Comparison of ENCODE assay signal across 1 cellular context in the genomic region with DNA sequence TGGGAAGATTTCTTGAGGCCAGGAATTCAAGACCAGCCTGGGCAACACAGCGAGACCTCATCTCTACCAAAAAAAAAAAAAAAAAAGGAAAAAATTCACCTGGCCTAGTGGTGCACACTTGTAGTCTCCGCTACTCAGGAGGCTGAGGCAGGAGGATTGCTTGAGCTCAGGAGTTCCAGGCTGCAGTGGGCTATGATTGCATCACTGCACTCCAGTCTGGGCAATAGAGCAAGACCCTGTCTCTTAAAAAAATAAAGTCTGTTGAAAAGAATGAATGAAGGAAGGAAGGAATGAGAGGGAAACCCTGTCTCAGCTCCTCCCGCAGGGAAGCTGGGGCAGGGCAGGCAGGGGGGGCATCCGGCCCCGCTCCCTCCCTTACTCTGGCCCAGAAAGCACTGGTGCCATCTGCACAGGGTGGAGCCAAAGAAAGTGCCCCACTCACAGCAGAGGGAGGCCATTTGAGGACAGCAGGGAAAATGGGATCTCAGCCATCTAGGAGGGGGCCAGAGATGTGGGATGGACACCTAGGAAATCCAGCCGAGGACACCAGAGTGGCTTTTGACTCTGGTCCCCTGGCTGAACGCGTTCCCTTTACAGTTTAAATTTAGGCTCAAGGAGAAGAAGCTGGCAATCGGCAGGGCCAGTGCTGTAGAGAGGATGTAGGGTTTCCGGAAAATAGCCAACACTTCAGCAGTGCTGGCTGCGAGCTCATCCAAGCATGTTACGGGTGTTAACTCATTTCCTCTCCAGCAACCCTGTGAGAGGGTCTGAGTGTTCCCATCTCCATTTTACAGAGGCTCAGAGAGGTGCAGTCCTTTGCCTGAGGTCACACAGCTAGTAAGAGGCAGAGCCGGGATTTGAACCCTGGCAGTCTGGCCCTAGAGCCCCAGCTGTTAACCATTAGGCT.
TF ChIP-seq lines count a peak whose summit lies in the region.

No MANE protein-coding gene starts in this region.

TF ChIP-seq in K562, 482 proteins besides CTCF, POLR2A, EP300 and RAD21:
- TF ChIP-seq, protein P1, sequence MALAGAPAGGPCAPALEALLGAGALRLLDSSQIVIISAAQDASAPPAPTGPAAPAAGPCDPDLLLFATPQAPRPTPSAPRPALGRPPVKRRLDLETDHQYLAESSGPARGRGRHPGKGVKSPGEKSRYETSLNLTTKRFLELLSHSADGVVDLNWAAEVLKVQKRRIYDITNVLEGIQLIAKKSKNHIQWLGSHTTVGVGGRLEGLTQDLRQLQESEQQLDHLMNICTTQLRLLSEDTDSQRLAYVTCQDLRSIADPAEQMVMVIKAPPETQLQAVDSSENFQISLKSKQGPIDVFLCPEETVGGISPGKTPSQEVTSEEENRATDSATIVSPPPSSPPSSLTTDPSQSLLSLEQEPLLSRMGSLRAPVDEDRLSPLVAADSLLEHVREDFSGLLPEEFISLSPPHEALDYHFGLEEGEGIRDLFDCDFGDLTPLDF (CRISPR knock-in tag; IDR thresholded peaks at IDR 0.05), result no peak
- TF ChIP-seq, protein P2, sequence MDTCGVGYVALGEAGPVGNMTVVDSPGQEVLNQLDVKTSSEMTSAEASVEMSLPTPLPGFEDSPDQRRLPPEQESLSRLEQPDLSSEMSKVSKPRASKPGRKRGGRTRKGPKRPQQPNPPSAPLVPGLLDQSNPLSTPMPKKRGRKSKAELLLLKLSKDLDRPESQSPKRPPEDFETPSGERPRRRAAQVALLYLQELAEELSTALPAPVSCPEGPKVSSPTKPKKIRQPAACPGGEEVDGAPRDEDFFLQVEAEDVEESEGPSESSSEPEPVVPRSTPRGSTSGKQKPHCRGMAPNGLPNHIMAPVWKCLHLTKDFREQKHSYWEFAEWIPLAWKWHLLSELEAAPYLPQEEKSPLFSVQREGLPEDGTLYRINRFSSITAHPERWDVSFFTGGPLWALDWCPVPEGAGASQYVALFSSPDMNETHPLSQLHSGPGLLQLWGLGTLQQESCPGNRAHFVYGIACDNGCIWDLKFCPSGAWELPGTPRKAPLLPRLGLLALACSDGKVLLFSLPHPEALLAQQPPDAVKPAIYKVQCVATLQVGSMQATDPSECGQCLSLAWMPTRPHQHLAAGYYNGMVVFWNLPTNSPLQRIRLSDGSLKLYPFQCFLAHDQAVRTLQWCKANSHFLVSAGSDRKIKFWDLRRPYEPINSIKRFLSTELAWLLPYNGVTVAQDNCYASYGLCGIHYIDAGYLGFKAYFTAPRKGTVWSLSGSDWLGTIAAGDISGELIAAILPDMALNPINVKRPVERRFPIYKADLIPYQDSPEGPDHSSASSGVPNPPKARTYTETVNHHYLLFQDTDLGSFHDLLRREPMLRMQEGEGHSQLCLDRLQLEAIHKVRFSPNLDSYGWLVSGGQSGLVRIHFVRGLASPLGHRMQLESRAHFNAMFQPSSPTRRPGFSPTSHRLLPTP (IDR thresholded peaks at IDR 0.05; ENCODE audit: borderline replicate concordance, extremely low read depth, insufficient read length), result peak; percentile 35
- TF ChIP-seq, protein P3, sequence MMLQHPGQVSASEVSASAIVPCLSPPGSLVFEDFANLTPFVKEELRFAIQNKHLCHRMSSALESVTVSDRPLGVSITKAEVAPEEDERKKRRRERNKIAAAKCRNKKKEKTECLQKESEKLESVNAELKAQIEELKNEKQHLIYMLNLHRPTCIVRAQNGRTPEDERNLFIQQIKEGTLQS (IDR thresholded peaks at IDR 0.05), result peak; percentile 44; the same call in 1 of the 2 replicates
- TF ChIP-seq, protein P3 (CRISPR knock-in tag; conservative IDR thresholded peaks at IDR 0.05), result no peak
- TF ChIP-seq KDM1A (IDR thresholded peaks at IDR 0.05) (peak in 1 of 2 experiments; percentile 30; a peak in 2 of 4 replicates), RBM25 (IDR thresholded peaks at IDR 0.05; ENCODE audit: low read depth, low read length, severe bottlenecking) (peak; percentile 75), ADNP (tag; IDR thresholded peaks at IDR 0.05) (peak; percentile 88), EWSR1 (IDR thresholded peaks at IDR 0.05; ENCODE audit: borderline replicate concordance, low read depth, partially characterized antibody) (no peak), ZNF24 (IDR thresholded peaks at IDR 0.05) (peak; percentile 45; the same call in 1 of the 2 replicates), PURB (CRISPR knock-in tag; IDR thresholded peaks at IDR 0.05; ENCODE audit: low read depth) (no peak), ZFP36 (IDR thresholded peaks at IDR 0.05; ENCODE audit: low read depth, low read length, partially characterized antibody) (peak; percentile 65), CEBPB (tag; IDR thresholded peaks at IDR 0.05) (peak; percentile 39; the same call in 1 of the 2 replicates), ZNF121 (CRISPR knock-in tag; conservative IDR thresholded peaks at IDR 0.05) (peak; percentile 58), SMARCC2 (IDR thresholded peaks at IDR 0.05; ENCODE audit: low read depth) (no peak)
